Comparison of ENCODE assay signal across 17 cellular contexts in the genomic region with DNA sequence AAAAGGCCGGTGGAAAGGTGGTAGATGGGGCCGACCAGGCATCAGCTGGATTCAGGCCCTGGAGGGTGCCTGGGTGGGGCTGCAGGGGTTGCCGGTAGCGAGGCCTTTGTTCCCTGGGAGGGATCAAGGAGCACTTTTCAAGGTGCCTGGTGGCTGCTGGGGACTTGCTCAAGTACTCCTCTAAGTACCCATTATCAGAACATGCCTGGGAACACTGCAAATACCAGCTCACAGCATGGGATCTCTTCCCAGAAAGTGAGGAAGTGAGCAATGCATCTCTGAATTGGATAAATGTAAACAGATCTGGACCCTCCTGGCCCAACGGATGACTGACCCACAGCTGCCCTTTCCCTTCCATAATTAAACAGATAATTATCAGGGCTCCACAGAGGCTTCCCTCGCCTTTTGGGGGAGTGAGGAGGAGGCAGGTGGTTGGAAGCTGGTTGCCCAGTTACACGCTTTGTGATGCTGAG.
DNase-seq lines count a peak whose midpoint lies in the region; ATAC-seq, FAIRE-seq and TF ChIP-seq lines count a peak whose summit lies in the region.
"Had no signal": no experiment of that assay in that cellular context is flagged by ENCODE, and none has a peak within 500 bp of the region (broad histone marks: within the 10 kb centered on the region; RNA-seq: fewer than 3 reads in every experiment).

No MANE protein-coding gene starts in this region.

- H3K79me2 ChIP-seq in SK-N-SH (ENCODE audit: insufficient read depth), result peaks cover 39% of the 10 kb centered on the region
- peaks cover 7% of the 10 kb centered on the region for H3K79me2 ChIP-seq in endothelial cell of umbilical vein (ENCODE audit: control insufficient read depth, insufficient read depth, low read length)
- no peaks in the 10 kb centered on the region for H3K79me2 ChIP-seq in Karpas-422 (ENCODE audit: low read length)
- H3K79me2 ChIP-seq: parathyroid adenoma had no signal

- ATAC-seq in SK-N-SH treated with all-trans-retinoic acid at 6 μM for 48 hours (no peak), T-helper 17 cell (no peak), psoas muscle (no peak)

- H3K9ac ChIP-seq in SK-N-SH, result no peak overlapping the region; the same call in 1 of the 2 replicates
- H3K9ac ChIP-seq in endothelial cell of umbilical vein (replicated peaks; ENCODE audit: extremely low read depth, insufficient read depth, low read length), result no peak overlapping the region
- H3K9ac ChIP-seq in skeletal muscle satellite cell (ENCODE audit: low read depth, low read length), result peak overlapping the region; percentile 31
- H3K9ac ChIP-seq in Karpas-422 (ENCODE audit: low read length), result no peak overlapping the region
- H3K9ac ChIP-seq: parathyroid adenoma had no signal

- TF ChIP-seq POLR2A in endothelial cell of umbilical vein (IDR thresholded peaks at IDR 0.05; ENCODE audit: low read depth, low read length), result no peak

- FAIRE-seq in endothelial cell of umbilical vein (lab: Jason Lieb, UNC), result peak; percentile 96
- FAIRE-seq: urothelium cell line had no signal

- peak overlapping the region in 1 of 2 experiments; percentile 51; a peak in 2 of 4 replicates for H3K27ac ChIP-seq in SK-N-SH (ENCODE audit: low read depth in 2 of 2, low read length in 1 of 2)
- H3K27ac ChIP-seq in endothelial cell of umbilical vein (ENCODE audit: insufficient read depth, low read depth, low read length), result peak overlapping the region; percentile 52
- no peak overlapping the region for H3K27ac ChIP-seq in Karpas-422 (ENCODE audit: low read length)
- H3K27ac ChIP-seq in psoas muscle, result no peak overlapping the region
- H3K27ac ChIP-seq: parathyroid adenoma had no signal

- H4K20me1 ChIP-seq in SK-N-SH (ENCODE audit: insufficient read depth), result no peaks in the 10 kb centered on the region
- no peaks in the 10 kb centered on the region for H4K20me1 ChIP-seq in endothelial cell of umbilical vein (replicated peaks; ENCODE audit: control insufficient read depth, extremely low read depth, insufficient read depth, low read length)
- H4K20me1 ChIP-seq in Karpas-422 (ENCODE audit: insufficient read depth, low read depth, low read length), result no peaks in the 10 kb centered on the region

- peaks cover 2% of the 10 kb centered on the region for H3K36me3 Mint-ChIP-seq in T-helper 17 cell (ENCODE audit: low read depth)
- H3K36me3 Mint-ChIP-seq: IgD-negative memory B cell, mesothelial cell of epicardium had no signal

- H3K27me3 Mint-ChIP-seq in T-helper 17 cell, result peaks cover 37% of the 10 kb centered on the region
- H3K27me3 Mint-ChIP-seq: brain had no signal

- no peak overlapping the region for H3K4me3 Mint-ChIP-seq in T-helper 17 cell
- H3K4me3 Mint-ChIP-seq: activated T-helper 1 cell treated with anti-CD3 and anti-CD28 coated beads, Interleukin-12 subunit alpha, Interleukin-12 subunit beta, Interleukin-2, Interleukin-4 antibody, amounts not matched to agents 30 ng/mL and 10 ng/mL and 1 ng/mL, durations not matched to agents 14 hours and 24 hours and 36 hours; brain; IgD-negative memory B cell; mesothelial cell of epicardium had no signal

- H3K9me2 ChIP-seq in SK-N-SH (no peaks in the 10 kb centered on the region), Karpas-422 (replicated peaks; ENCODE audit: insufficient read depth, low read length) (no peaks in the 10 kb centered on the region)

- CTCF ChIA-PET in SK-N-SH (lab: Yijun Ruan, JAX), result interaction anchor here (0.6 kb wide), 1 partner anchor 480 kb away, joined by 3 read pairs; no protein-coding TSS in a partner anchor
- CTCF ChIA-PET in endothelial cell of umbilical vein (lab: Charles Lee), result interaction anchor here (1.0 to 3.7 kb wide), 4 partner anchors 9 to 171 kb away, joined by 4 to 19 read pairs (median 5); no protein-coding TSS in a partner anchor

- DNase-seq in SK-N-SH (no peak), NCI-H748 treated with DMSO at 0.1 percent for 48 hours (lab: John Stamatoyannopoulos, UW) (peak; percentile 31), endothelial cell of umbilical vein (ENCODE audit: low read depth, low spot score) (peak; percentile 84), T-helper 17 cell (no peak), Karpas-422 (no peak), psoas muscle (no peak)
- DNase-seq: activated CD4-positive, alpha-beta T cell treated with anti-CD3 and anti-CD28 coated beads for 4 hours; NCI-H1694; T-helper 1 cell had no signal

- H3K27me3 ChIP-seq in SK-N-SH (ENCODE audit: insufficient read depth) (no peaks in the 10 kb centered on the region), endothelial cell of umbilical vein (ENCODE audit: control insufficient read depth in 2 of 2, insufficient read depth in 2 of 2, low read length in 2 of 2) (no peaks in the 10 kb centered on the region), skeletal muscle satellite cell (ENCODE audit: control insufficient read depth, insufficient read depth, low read length) (no peaks in the 10 kb centered on the region), Karpas-422 (ENCODE audit: low read length) (no peaks in the 10 kb centered on the region), psoas muscle (ENCODE audit: insufficient read depth in 3 of 3, low read length in 2 of 3) (no peaks in the 10 kb centered on the region)

- no TSS peak for BruUV-seq in endothelial cell of umbilical vein (replicated peaks; lab: Mats Ljungman, UMichigan)

- POLR2A ChIA-PET in SK-N-SH (lab: Yijun Ruan, JAX) (no interaction called here), endothelial cell of umbilical vein (lab: Charles Lee) (no interaction called here)

- peaks cover 11% of the 10 kb centered on the region for H3K4me1 Mint-ChIP-seq in T-helper 17 cell

- no peaks in the 10 kb centered on the region for H3K9me3 ChIP-seq in SK-N-SH
- no peaks in the 10 kb centered on the region for H3K9me3 ChIP-seq in endothelial cell of umbilical vein (replicated peaks; ENCODE audit: control insufficient read depth, insufficient read depth, low read length)
- H3K9me3 ChIP-seq in skeletal muscle satellite cell (replicated peaks; ENCODE audit: low read length), result no peaks in the 10 kb centered on the region
- H3K9me3 ChIP-seq in T-helper 17 cell (ENCODE audit: control insufficient read depth, low read length, poor library complexity, severe bottlenecking), result no peaks in the 10 kb centered on the region
- H3K9me3 ChIP-seq in Karpas-422 (ENCODE audit: low read length), result no peaks in the 10 kb centered on the region
- no peaks in the 10 kb centered on the region for H3K9me3 ChIP-seq in psoas muscle

- no peaks in the 10 kb centered on the region for H3K9me1 ChIP-seq in endothelial cell of umbilical vein (replicated peaks; ENCODE audit: control insufficient read depth, extremely low read depth, insufficient read depth, low read length)

- no peak overlapping the region for H2AFZ ChIP-seq in SK-N-SH (ENCODE audit: low read depth)
- no peak overlapping the region for H2AFZ ChIP-seq in endothelial cell of umbilical vein (ENCODE audit: low read depth, low read length)
- H2AFZ ChIP-seq in Karpas-422 (ENCODE audit: low read length), result no peak overlapping the region
- H2AFZ ChIP-seq: parathyroid adenoma had no signal

- H3K4me3 ChIP-seq in SK-N-SH (ENCODE audit: low read depth in 2 of 2, low read length in 1 of 2) (no peak overlapping the region), endothelial cell of umbilical vein (replicated peaks in 1 of 3; ENCODE audit: insufficient read depth in 1 of 3, low read depth in 1 of 3, low read length in 3 of 3) (no peak overlapping the region), skeletal muscle satellite cell (ENCODE audit: low read length) (no peak overlapping the region), Karpas-422 (ENCODE audit: low read length) (no peak overlapping the region), psoas muscle (no peak overlapping the region)

- TF ChIP-seq CTCF in SK-N-SH (IDR thresholded peaks at IDR 0.05), result no peak
- no peak for TF ChIP-seq CTCF in endothelial cell of umbilical vein (IDR thresholded peaks at IDR 0.05; ENCODE audit: extremely low read depth in 1 of 2, insufficient read depth in 1 of 2, low read depth in 1 of 2, low read length in 2 of 2)
- no peak for TF ChIP-seq CTCF in psoas muscle (IDR thresholded peaks at IDR 0.05)

- intact Hi-C loops in endothelial cell of umbilical vein (cut with micrococcal nuclease) (no loop called here), psoas muscle (cut with DNase I) (no loop called here)

- H3F3A ChIP-seq in SK-N-SH (replicated peaks; ENCODE audit: insufficient read depth), result peaks cover 19% of the 10 kb centered on the region

- dilution Hi-C loops in endothelial cell of umbilical vein (cut with MboI; ENCODE audit: extremely low pct_ligation_motif_present, low sequenced_read_pairs), result no loop called here

- no peak for TF ChIP-seq RAD21 in SK-N-SH (IDR thresholded peaks at IDR 0.05; ENCODE audit: low read length)

- H3K4me1 ChIP-seq in SK-N-SH (ENCODE audit: control insufficient read depth in 1 of 2, insufficient read depth in 2 of 2, low read depth in 1 of 2, low read length in 1 of 2), result peaks cover 23 to 29% of the 10 kb centered on the region in 2 experiments; a peak in 3 of 4 replicates
- H3K4me1 ChIP-seq in endothelial cell of umbilical vein (ENCODE audit: control insufficient read depth, extremely low read depth, insufficient read depth, low read length), result peaks cover 37% of the 10 kb centered on the region
- peaks cover 52% of the 10 kb centered on the region for H3K4me1 ChIP-seq in skeletal muscle satellite cell (ENCODE audit: control insufficient read depth, insufficient read depth, low read length)
- peaks cover 4% of the 10 kb centered on the region for H3K4me1 ChIP-seq in Karpas-422 (ENCODE audit: low read length)
- no peaks in the 10 kb centered on the region for H3K4me1 ChIP-seq in psoas muscle

- H3K36me3 ChIP-seq in SK-N-SH (replicated peaks in 1 of 2; ENCODE audit: control insufficient read depth in 1 of 2, insufficient read depth in 2 of 2, low read length in 1 of 2) (no peaks in the 10 kb centered on the region), endothelial cell of umbilical vein (ENCODE audit: control insufficient read depth in 2 of 2, extremely low read depth in 1 of 2, insufficient read depth in 2 of 2, low read length in 2 of 2) (no peaks in the 10 kb centered on the region), skeletal muscle satellite cell (ENCODE audit: insufficient read depth, low read length) (peaks cover 3% of the 10 kb centered on the region), Karpas-422 (ENCODE audit: insufficient read depth, low read length) (no peaks in the 10 kb centered on the region), psoas muscle (ENCODE audit: insufficient read depth in 1 of 2, low read depth in 1 of 2) (no peaks in the 10 kb centered on the region)

- H3K4me2 ChIP-seq in SK-N-SH (peak overlapping the region; percentile 40; the same call in 1 of the 2 replicates), endothelial cell of umbilical vein (ENCODE audit: insufficient read depth, low read length) (no peak overlapping the region), skeletal muscle satellite cell (ENCODE audit: low read length) (peak overlapping the region; percentile 18), Karpas-422 (ENCODE audit: low read depth, low read length, poor library complexity, severe bottlenecking) (no peak overlapping the region)

- 67% methylated on average over 7 of the region's 7 CpGs for WGBS in SK-N-SH (ENCODE audit: low lambda C conversion rate)
- WGBS in psoas muscle, 3 donors, result 82 to 92% (median 89%) methylated on average over 7 of the region's 7 CpGs

- TF ChIP-seq EP300 in SK-N-SH (IDR thresholded peaks at IDR 0.05; ENCODE audit: borderline replicate concordance in 1 of 2, low read depth in 1 of 2, low read length in 1 of 2), result peak in 1 of 2 experiments; percentile 54; a peak in 1 of 4 replicates

- no peak overlapping the region for H3K27ac Mint-ChIP-seq in T-helper 17 cell
- H3K27ac Mint-ChIP-seq: activated T-helper 1 cell treated with anti-CD3 and anti-CD28 coated beads, Interleukin-12 subunit alpha, Interleukin-12 subunit beta, Interleukin-2, Interleukin-4 antibody, amounts not matched to agents 30 ng/mL and 10 ng/mL and 1 ng/mL, durations not matched to agents 14 hours and 24 hours and 36 hours; IgD-negative memory B cell; mesothelial cell of epicardium had no signal

Comparison
In these comparisons a context has a peak if more than half of its experiments do, and no peak if none do; other contexts are left out.
1. DNase-seq: peak in NCI-H748 treated with DMSO at 0.1 percent for 48 hours (single experiment) and endothelial cell of umbilical vein (single experiment); none in SK-N-SH (single experiment), T-helper 17 cell (0 of 3), Karpas-422 (single experiment) and psoas muscle (0 of 2).
2. H3K4me2 ChIP-seq: peak in SK-N-SH (single experiment) and skeletal muscle satellite cell (single experiment); none in endothelial cell of umbilical vein (single experiment) and Karpas-422 (single experiment).